Comparison of ENCODE assay signal across 29 cellular contexts in genomic region chr2:74533464-74533863, GRCh38. TPM values are rescaled to one million over a fixed set of nuclear protein-coding genes. Genes with fewer than 3 reads are reported as not detected.
"Had no signal": no experiment of that assay in that cellular context is flagged by ENCODE, and none has a peak within 500 bp of the region (broad histone marks: within the 10 kb centered on the region; RNA-seq: fewer than 3 reads in every experiment).

No MANE protein-coding gene starts in this region.

- H3K9me3 ChIP-seq: body of pancreas, neutrophil, ovary, psoas muscle, right atrium auricular region, stomach, suprapubic skin, tibial nerve had no signal

- H3K27me3 Mint-ChIP-seq: stimulated activated memory B cell treated with anti-CD40 and anti-IgM and Interleukin-4, amounts not matched to agents 10 μg/mL and 1 μg/mL and 100 μg/mL, for 72 hours had no signal

- H3K36me3 Mint-ChIP-seq: natural killer cell had no signal

- H3K36me3 ChIP-seq: ovary had no signal

- H3K27me3 ChIP-seq: body of pancreas, cardiac muscle cell, foreskin keratinocyte, neutrophil, ovary, right atrium auricular region, stomach, suprapubic skin, tibial nerve had no signal

- H3K27ac ChIP-seq: body of pancreas, cardiac muscle cell, foreskin keratinocyte, neutrophil, ovary, psoas muscle, right atrium auricular region, stomach, suprapubic skin, tibial nerve, WERI-Rb-1 had no signal

- DNase-seq: activated CD4-positive, alpha-beta T cell treated with anti-CD3 and anti-CD28 coated beads, Interleukin-2, amount 10 ng/mL, durations not matched to agents 7 days and 5 days; activated CD4-positive, CD25-positive, alpha-beta regulatory T cell treated with anti-CD3 and anti-CD28 coated beads, Interleukin-2, amount 50 U/mL, for 72 hours; activated CD8-positive, alpha-beta T cell treated with anti-CD3 and anti-CD28 coated beads, Interleukin-2, amount 10 ng/mL, durations not matched to agents 7 days and 5 days; activated gamma-delta T cell; activated naive CD4-positive, alpha-beta T cell treated with anti-CD3 and anti-CD28 coated beads, Interleukin-2, amount 50 U/mL, for 16 hours; activated naive CD8-positive, alpha-beta T cell treated with anti-CD3 and anti-CD28 coated beads, Interleukin-2, amount 50 U/mL, for 24 hours; body of pancreas; effector CD4-positive, alpha-beta T cell; foreskin keratinocyte; midbrain; natural killer cell; ovary; psoas muscle; stimulated activated CD4-positive, alpha-beta T cell treated with anti-CD3 and anti-CD28 coated beads, Interleukin-1b, Interleukin-23, amount 100 ng/mL, for 48 hours; stomach; T-helper 1 cell; WERI-Rb-1 had no signal

- H3K4me3 Mint-ChIP-seq: activated CD4-positive, alpha-beta T cell treated with anti-CD3 and anti-CD28 coated beads, Interleukin-2, amount 10 ng/mL, durations not matched to agents 7 days and 5 days; activated CD8-positive, alpha-beta T cell treated with anti-CD3 and anti-CD28 coated beads, Interleukin-2, amount 10 ng/mL, durations not matched to agents 7 days and 5 days; activated naive CD8-positive, alpha-beta T cell treated with anti-CD3 and anti-CD28 coated beads, Interleukin-2, amount 50 U/mL, for 24 hours; activated T-helper 1 cell treated with anti-CD3 and anti-CD28 coated beads, Interleukin-12 subunit alpha, Interleukin-12 subunit beta, Interleukin-2, Interleukin-4 antibody, amounts not matched to agents 30 ng/mL and 10 ng/mL and 1 ng/mL, durations not matched to agents 14 hours and 24 hours and 36 hours; dendritic cell treated with granulocyte-macrophage colony-stimulating factor and Interleukin-4, amounts not matched to agents 40 ng/mL and 50 ng/mL, for 4 days; natural killer cell; stimulated activated memory B cell treated with anti-CD40 and anti-IgM and Interleukin-4, amounts not matched to agents 10 μg/mL and 1 μg/mL and 100 μg/mL, for 72 hours had no signal

- H3K9me3 Mint-ChIP-seq: activated CD4-positive, alpha-beta T cell treated with anti-CD3 and anti-CD28 coated beads, Interleukin-2, amount 10 ng/mL, durations not matched to agents 7 days and 5 days; activated naive CD8-positive, alpha-beta T cell treated with anti-CD3 and anti-CD28 coated beads, Interleukin-2, amount 50 U/mL, for 24 hours; activated T-helper 1 cell treated with anti-CD3 and anti-CD28 coated beads, Interleukin-12 subunit alpha, Interleukin-12 subunit beta, Interleukin-2, Interleukin-4 antibody, amounts not matched to agents 30 ng/mL and 10 ng/mL and 1 ng/mL, durations not matched to agents 14 hours and 24 hours and 36 hours; dendritic cell treated with granulocyte-macrophage colony-stimulating factor and Interleukin-4, amounts not matched to agents 40 ng/mL and 50 ng/mL, for 4 days; natural killer cell; stimulated activated memory B cell treated with anti-CD40 and anti-IgM and Interleukin-4, amounts not matched to agents 10 μg/mL and 1 μg/mL and 100 μg/mL, for 72 hours had no signal

- H3K27ac Mint-ChIP-seq: activated CD4-positive, alpha-beta T cell treated with anti-CD3 and anti-CD28 coated beads, Interleukin-2, amount 10 ng/mL, durations not matched to agents 7 days and 5 days; activated CD8-positive, alpha-beta T cell treated with anti-CD3 and anti-CD28 coated beads, Interleukin-2, amount 10 ng/mL, durations not matched to agents 7 days and 5 days; activated naive CD8-positive, alpha-beta T cell treated with anti-CD3 and anti-CD28 coated beads, Interleukin-2, amount 50 U/mL, for 24 hours; activated T-helper 1 cell treated with anti-CD3 and anti-CD28 coated beads, Interleukin-12 subunit alpha, Interleukin-12 subunit beta, Interleukin-2, Interleukin-4 antibody, amounts not matched to agents 30 ng/mL and 10 ng/mL and 1 ng/mL, durations not matched to agents 14 hours and 24 hours and 36 hours; dendritic cell treated with granulocyte-macrophage colony-stimulating factor and Interleukin-4, amounts not matched to agents 40 ng/mL and 50 ng/mL, for 4 days; stimulated activated memory B cell treated with anti-CD40 and anti-IgM and Interleukin-4, amounts not matched to agents 10 μg/mL and 1 μg/mL and 100 μg/mL, for 72 hours had no signal

- H3K4me3 ChIP-seq: body of pancreas, cardiac muscle cell, ovary, psoas muscle, right atrium auricular region, stomach, suprapubic skin, tibial nerve had no signal

- ATAC-seq: activated CD8-positive, alpha-beta T cell treated with anti-CD3 and anti-CD28 coated beads, Interleukin-2, amount 10 ng/mL, durations not matched to agents 7 days and 5 days; activated naive CD8-positive, alpha-beta T cell treated with anti-CD3 and anti-CD28 coated beads, Interleukin-2, amount 50 U/mL, for 24 hours; body of pancreas; foreskin keratinocyte; natural killer cell; psoas muscle; stimulated activated memory B cell treated with anti-CD40 and anti-IgM and Interleukin-4, amounts not matched to agents 10 μg/mL and 1 μg/mL and 100 μg/mL, for 72 hours had no signal

RNA-seq across cellular contexts. Expression of gene DQX1, which starts 7.4 kb away (rescaled TPM):
- total RNA-seq: glomerular endothelial cell, lung microvascular endothelial cell, psoas muscle, right atrium auricular region, skeletal muscle tissue had no signal

RNA-seq across cellular contexts. Expression of gene TLX2, which starts 19.2 kb away (rescaled TPM):
- total RNA-seq: body of pancreas, foreskin keratinocyte, glomerular endothelial cell, lung microvascular endothelial cell, ovary, psoas muscle, right atrium auricular region, skeletal muscle tissue, tibial nerve had no signal
- polyA plus RNA-seq: cardiac muscle cell, keratinocyte, ovary, psoas muscle had no signal
